Comparison of ENCODE assay signal across 2 cellular contexts in the genomic region with DNA sequence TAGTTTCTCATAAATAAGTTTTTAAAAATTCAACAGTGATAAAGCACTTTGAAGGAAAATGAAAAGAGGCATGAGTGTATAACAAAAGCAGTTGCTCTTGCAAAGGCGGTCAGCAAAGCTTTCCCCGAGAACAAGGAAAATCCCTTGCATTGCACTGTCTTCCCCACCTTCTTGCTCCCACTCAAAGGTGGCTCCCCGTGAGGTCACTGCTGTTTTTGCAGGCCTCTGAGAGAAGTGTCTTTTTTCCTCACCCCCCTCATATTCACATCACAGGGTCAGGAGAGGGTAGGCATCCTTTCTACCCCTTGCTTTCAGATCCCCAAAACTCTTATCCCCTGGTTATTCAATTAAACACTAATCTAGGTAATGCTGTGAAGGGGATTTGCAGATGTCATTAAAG.
TF ChIP-seq lines count a peak whose summit lies in the region.

No MANE protein-coding gene starts in this region.

TF ChIP-seq in GM23338, 12 proteins besides CTCF, POLR2A, EP300 and RAD21 (continues in another document):
- TF ChIP-seq CREB1 (CRISPR knock-in tag; IDR thresholded peaks at IDR 0.05; ENCODE audit: low read depth) = no peak
- TF ChIP-seq, protein P1, sequence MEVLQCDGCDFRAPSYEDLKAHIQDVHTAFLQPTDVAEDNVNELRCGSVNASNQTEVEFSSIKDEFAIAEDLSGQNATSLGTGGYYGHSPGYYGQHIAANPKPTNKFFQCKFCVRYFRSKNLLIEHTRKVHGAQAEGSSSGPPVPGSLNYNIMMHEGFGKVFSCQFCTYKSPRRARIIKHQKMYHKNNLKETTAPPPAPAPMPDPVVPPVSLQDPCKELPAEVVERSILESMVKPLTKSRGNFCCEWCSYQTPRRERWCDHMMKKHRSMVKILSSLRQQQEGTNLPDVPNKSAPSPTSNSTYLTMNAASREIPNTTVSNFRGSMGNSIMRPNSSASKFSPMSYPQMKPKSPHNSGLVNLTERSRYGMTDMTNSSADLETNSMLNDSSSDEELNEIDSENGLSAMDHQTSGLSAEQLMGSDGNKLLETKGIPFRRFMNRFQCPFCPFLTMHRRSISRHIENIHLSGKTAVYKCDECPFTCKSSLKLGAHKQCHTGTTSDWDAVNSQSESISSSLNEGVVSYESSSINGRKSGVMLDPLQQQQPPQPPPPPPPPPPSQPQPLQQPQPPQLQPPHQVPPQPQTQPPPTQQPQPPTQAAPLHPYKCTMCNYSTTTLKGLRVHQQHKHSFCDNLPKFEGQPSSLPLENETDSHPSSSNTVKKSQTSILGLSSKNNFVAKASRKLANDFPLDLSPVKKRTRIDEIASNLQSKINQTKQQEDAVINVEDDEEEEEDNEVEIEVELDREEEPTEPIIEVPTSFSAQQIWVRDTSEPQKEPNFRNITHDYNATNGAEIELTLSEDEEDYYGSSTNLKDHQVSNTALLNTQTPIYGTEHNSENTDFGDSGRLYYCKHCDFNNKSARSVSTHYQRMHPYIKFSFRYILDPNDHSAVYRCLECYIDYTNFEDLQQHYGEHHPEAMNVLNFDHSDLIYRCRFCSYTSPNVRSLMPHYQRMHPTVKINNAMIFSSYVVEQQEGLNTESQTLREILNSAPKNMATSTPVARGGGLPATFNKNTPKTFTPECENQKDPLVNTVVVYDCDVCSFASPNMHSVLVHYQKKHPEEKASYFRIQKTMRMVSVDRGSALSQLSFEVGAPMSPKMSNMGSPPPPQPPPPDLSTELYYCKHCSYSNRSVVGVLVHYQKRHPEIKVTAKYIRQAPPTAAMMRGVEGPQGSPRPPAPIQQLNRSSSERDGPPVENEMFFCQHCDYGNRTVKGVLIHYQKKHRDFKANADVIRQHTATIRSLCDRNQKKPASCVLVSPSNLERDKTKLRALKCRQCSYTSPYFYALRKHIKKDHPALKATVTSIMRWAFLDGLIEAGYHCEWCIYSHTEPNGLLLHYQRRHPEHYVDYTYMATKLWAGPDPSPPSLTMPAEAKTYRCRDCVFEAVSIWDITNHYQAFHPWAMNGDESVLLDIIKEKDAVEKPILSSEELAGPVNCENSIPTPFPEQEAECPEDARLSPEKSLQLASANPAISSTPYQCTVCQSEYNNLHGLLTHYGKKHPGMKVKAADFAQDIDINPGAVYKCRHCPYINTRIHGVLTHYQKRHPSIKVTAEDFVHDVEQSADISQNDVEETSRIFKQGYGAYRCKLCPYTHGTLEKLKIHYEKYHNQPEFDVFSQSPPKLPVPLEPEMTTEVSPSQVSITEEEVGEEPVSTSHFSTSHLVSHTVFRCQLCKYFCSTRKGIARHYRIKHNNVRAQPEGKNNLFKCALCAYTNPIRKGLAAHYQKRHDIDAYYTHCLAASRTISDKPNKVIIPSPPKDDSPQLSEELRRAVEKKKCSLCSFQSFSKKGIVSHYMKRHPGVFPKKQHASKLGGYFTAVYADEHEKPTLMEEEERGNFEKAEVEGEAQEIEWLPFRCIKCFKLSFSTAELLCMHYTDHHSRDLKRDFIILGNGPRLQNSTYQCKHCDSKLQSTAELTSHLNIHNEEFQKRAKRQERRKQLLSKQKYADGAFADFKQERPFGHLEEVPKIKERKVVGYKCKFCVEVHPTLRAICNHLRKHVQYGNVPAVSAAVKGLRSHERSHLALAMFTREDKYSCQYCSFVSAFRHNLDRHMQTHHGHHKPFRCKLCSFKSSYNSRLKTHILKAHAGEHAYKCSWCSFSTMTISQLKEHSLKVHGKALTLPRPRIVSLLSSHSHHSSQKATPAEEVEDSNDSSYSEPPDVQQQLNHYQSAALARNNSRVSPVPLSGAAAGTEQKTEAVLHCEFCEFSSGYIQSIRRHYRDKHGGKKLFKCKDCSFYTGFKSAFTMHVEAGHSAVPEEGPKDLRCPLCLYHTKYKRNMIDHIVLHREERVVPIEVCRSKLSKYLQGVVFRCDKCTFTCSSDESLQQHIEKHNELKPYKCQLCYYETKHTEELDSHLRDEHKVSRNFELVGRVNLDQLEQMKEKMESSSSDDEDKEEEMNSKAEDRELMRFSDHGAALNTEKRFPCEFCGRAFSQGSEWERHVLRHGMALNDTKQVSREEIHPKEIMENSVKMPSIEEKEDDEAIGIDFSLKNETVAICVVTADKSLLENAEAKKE (CRISPR knock-in tag; IDR thresholded peaks at IDR 0.05) = no peak
- no peak for TF ChIP-seq STAT1 (IDR thresholded peaks at IDR 0.05; ENCODE audit: unreplicated experiment)
- TF ChIP-seq ZNF114 (CRISPR knock-in tag; IDR thresholded peaks at IDR 0.05) = no peak
- TF ChIP-seq JUNB (IDR thresholded peaks at IDR 0.05; ENCODE audit: unreplicated experiment) = no peak
- TF ChIP-seq, protein P2, sequence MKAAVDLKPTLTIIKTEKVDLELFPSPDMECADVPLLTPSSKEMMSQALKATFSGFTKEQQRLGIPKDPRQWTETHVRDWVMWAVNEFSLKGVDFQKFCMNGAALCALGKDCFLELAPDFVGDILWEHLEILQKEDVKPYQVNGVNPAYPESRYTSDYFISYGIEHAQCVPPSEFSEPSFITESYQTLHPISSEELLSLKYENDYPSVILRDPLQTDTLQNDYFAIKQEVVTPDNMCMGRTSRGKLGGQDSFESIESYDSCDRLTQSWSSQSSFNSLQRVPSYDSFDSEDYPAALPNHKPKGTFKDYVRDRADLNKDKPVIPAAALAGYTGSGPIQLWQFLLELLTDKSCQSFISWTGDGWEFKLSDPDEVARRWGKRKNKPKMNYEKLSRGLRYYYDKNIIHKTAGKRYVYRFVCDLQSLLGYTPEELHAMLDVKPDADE (IDR thresholded peaks at IDR 0.05) = no peak
- TF ChIP-seq EZH2phosphoT487 (IDR thresholded peaks at IDR 0.05; ENCODE audit: unreplicated experiment) = no peak
- TF ChIP-seq POLR2AphosphoS5 (IDR thresholded peaks at IDR 0.05; ENCODE audit: low read depth) = no peak
- no peak for TF ChIP-seq NANOG (IDR thresholded peaks at IDR 0.05; ENCODE audit: borderline replicate concordance)
- TF ChIP-seq REST (IDR thresholded peaks at IDR 0.05; ENCODE audit: unreplicated experiment) = no peak

TF ChIP-seq in H1, 55 proteins besides CTCF, POLR2A, EP300 and RAD21:
- TF ChIP-seq NRF1 (IDR thresholded peaks at IDR 0.05; ENCODE audit: low read depth, low read length) (no peak), HDAC2 (IDR thresholded peaks at IDR 0.05; ENCODE audit: borderline replicate concordance in 1 of 2, low read depth in 2 of 2, low read length in 2 of 2) (no peak), SP1 (IDR thresholded peaks at IDR 0.05; ENCODE audit: low read depth, low read length) (no peak), SP2 (IDR thresholded peaks at IDR 0.05; ENCODE audit: low read length) (no peak), CBX5 (IDR thresholded peaks at IDR 0.05; ENCODE audit: low read depth, low read length) (no peak), SRF (IDR thresholded peaks at IDR 0.05; ENCODE audit: low read depth, low read length) (no peak), RXRA (IDR thresholded peaks at IDR 0.05; ENCODE audit: insufficient read depth, low read depth, low read length) (no peak), HDAC6 (IDR thresholded peaks at IDR 0.05; ENCODE audit: low read depth, low read length) (no peak), CHD2 (IDR thresholded peaks at IDR 0.05; ENCODE audit: low read length) (no peak), EZH2 (IDR thresholded peaks at IDR 0.05; ENCODE audit: low read depth, low read length, severe bottlenecking) (no peak), PHF8 (conservative IDR thresholded peaks at IDR 0.05; ENCODE audit: low read depth, low read length) (no peak), POU5F1 (IDR thresholded peaks at IDR 0.05; ENCODE audit: low read depth, low read length) (no peak), CHD1 (IDR thresholded peaks at IDR 0.05; ENCODE audit: low read depth, low read length) (no peak), GABPA (IDR thresholded peaks at IDR 0.05; ENCODE audit: borderline replicate concordance, insufficient read depth, low read length) (no peak), KDM4A (IDR thresholded peaks at IDR 0.05; ENCODE audit: low read depth, low read length, severe bottlenecking) (no peak), ATF2 (IDR thresholded peaks at IDR 0.05; ENCODE audit: low read length) (no peak), JUND (IDR thresholded peaks at IDR 0.05; ENCODE audit: low read length) (no peak)
TF ChIP-seq in H1: peak in this region for 0.
